ENCODE assay signal across 21 cellular contexts in genomic region chr6:86148586-86148985, GRCh38.
A peak's percentile ranks its signal among the peaks of the same experiment; 100 is the strongest.
DNase-seq lines count a peak whose midpoint lies in the region; ATAC-seq and TF ChIP-seq lines count a peak whose summit lies in the region.
"Had no signal": no experiment of that assay in that cellular context is flagged by ENCODE, and none has a peak within 500 bp of the region (broad histone marks: within the 10 kb centered on the region; RNA-seq: fewer than 3 reads in every experiment).

No MANE protein-coding gene starts in this region.

- H3K18ac ChIP-seq in mesenchymal stem cell (ENCODE audit: low read depth in 1 of 2, low read length in 2 of 2): no peak overlapping the region
- peak overlapping the region; percentile 47 for H3K18ac ChIP-seq in trophoblast cell (ENCODE audit: low read length)

- H2BK5ac ChIP-seq in mesenchymal stem cell (ENCODE audit: low read depth, low read length, poor library complexity, severe bottlenecking) (no peak overlapping the region), trophoblast cell (ENCODE audit: low read depth, low read length, poor library complexity) (no peak overlapping the region)

- H3K79me1 ChIP-seq in mesenchymal stem cell (replicated peaks; ENCODE audit: low read length, poor library complexity, severe bottlenecking) (no peaks in the 10 kb centered on the region), trophoblast cell (ENCODE audit: low read length) (peaks cover 9% of the 10 kb centered on the region)

- intact Hi-C loops in body of pancreas (cut with DNase I): no loop called here

- H3K36me3 ChIP-seq in BE2C (no peaks in the 10 kb centered on the region), body of pancreas (replicated peaks in 1 of 2; ENCODE audit: insufficient read depth in 1 of 2, low read depth in 2 of 2) (no peaks in the 10 kb centered on the region), mesenchymal stem cell (ENCODE audit: control insufficient read depth in 1 of 2, insufficient read depth in 2 of 2, low read depth in 1 of 2, low read length in 2 of 2) (no peaks in the 10 kb centered on the region), trophoblast cell (ENCODE audit: control insufficient read depth in 1 of 2, insufficient read depth in 2 of 2, low read length in 2 of 2) (no peaks in the 10 kb centered on the region)
- H3K36me3 ChIP-seq: HAP-1 had no signal

- H3K4me2 ChIP-seq in mesenchymal stem cell (ENCODE audit: low read length, poor library complexity, severe bottlenecking) (no peak overlapping the region), trophoblast cell (ENCODE audit: low read length) (no peak overlapping the region)
- H3K4me2 ChIP-seq: A549 had no signal

- H3K14ac ChIP-seq in mesenchymal stem cell (ENCODE audit: low read length in 2 of 2): no peak overlapping the region
- no peak overlapping the region for H3K14ac ChIP-seq in trophoblast cell (ENCODE audit: low read length)

- TF ChIP-seq POLR2A in body of pancreas (IDR thresholded peaks at IDR 0.05): no peak

- DNase-seq in BE2C: peak; percentile 30
- peak; percentile 63 to 73 (median 72) for DNase-seq in body of pancreas
- no peak for DNase-seq in mesenchymal stem cell
- peak in 1 of 2 donors; percentile 35 for DNase-seq in trophoblast cell
- DNase-seq in caudate nucleus (lab: John Stamatoyannopoulos, UW): no peak
- no peak for DNase-seq in SK-N-DZ (ENCODE audit: low spot score)
- DNase-seq: 8988T; ACHN; AML-193; C1 segment of cervical spinal cord; Calu3; CD4-positive, alpha-beta memory T cell; COR-L47; DMS53; DMS79 treated with DMSO at 0.1 percent for 48 hours; GF-D8; GOT3; HFFc6 had no signal

- H3K4me3 ChIP-seq in BE2C (ENCODE audit: low read depth, low read length) (no peak overlapping the region), body of pancreas (no peak overlapping the region), mesenchymal stem cell (ENCODE audit: insufficient read depth in 1 of 2, low read depth in 1 of 2, low read length in 2 of 2) (no peak overlapping the region), trophoblast cell (ENCODE audit: low read depth, low read length) (no peak overlapping the region)
- H3K4me3 ChIP-seq: A549, HAP-1 had no signal

- H2AK5ac ChIP-seq in mesenchymal stem cell (ENCODE audit: low read length, severe bottlenecking): no peak overlapping the region
- H2AK5ac ChIP-seq in trophoblast cell (ENCODE audit: low read length): no peak overlapping the region

- H4K8ac ChIP-seq in mesenchymal stem cell (ENCODE audit: low read length) (no peak overlapping the region), trophoblast cell (ENCODE audit: low read depth, low read length) (no peak overlapping the region)

- H3K4me1 ChIP-seq in BE2C (peaks cover 4% of the 10 kb centered on the region; the same call in 1 of the 2 replicates), body of pancreas (peaks cover 26% of the 10 kb centered on the region), mesenchymal stem cell (ENCODE audit: control insufficient read depth, insufficient read depth, low read depth, low read length) (no peaks in the 10 kb centered on the region), trophoblast cell (ENCODE audit: control insufficient read depth in 1 of 2, insufficient read depth in 2 of 2, low read length in 2 of 2) (peaks cover 7 to 11% of the 10 kb centered on the region in 2 experiments)
- H3K4me1 ChIP-seq: A549, HAP-1 had no signal

- no peak for TF ChIP-seq CTCF in BE2C (IDR thresholded peaks at IDR 0.05; ENCODE audit: low read depth, low read length)
- no peak for TF ChIP-seq CTCF in body of pancreas (IDR thresholded peaks at IDR 0.05)

- H2AFZ ChIP-seq in mesenchymal stem cell (ENCODE audit: low read depth, low read length) (no peak overlapping the region), trophoblast cell (ENCODE audit: insufficient read depth, low read length, poor library complexity) (no peak overlapping the region)

- H3K23ac ChIP-seq in mesenchymal stem cell (ENCODE audit: low read length in 2 of 2) (no peak overlapping the region), trophoblast cell (ENCODE audit: low read length) (no peak overlapping the region)

- H2BK120ac ChIP-seq in mesenchymal stem cell (ENCODE audit: low read depth, low read length): no peak overlapping the region
- no peak overlapping the region for H2BK120ac ChIP-seq in trophoblast cell (ENCODE audit: insufficient read depth, low read length, poor library complexity)

- H3K4ac ChIP-seq in mesenchymal stem cell (ENCODE audit: low read depth in 1 of 2, low read length in 2 of 2) (no peak overlapping the region), trophoblast cell (ENCODE audit: low read depth, low read length) (no peak overlapping the region)

- H3K9ac ChIP-seq in mesenchymal stem cell (ENCODE audit: low read length) (no peak overlapping the region), trophoblast cell (ENCODE audit: low read length) (no peak overlapping the region)

- no peaks in the 10 kb centered on the region for H3K79me2 ChIP-seq in trophoblast cell (ENCODE audit: control insufficient read depth, insufficient read depth, low read length, poor library complexity)

- ATAC-seq in body of pancreas (peak; percentile 73), GM18498 (IDR thresholded peaks at IDR 0.05; ENCODE audit: unreplicated experiment) (no peak)
- ATAC-seq: A549 had no signal

- H4K91ac ChIP-seq in mesenchymal stem cell (ENCODE audit: low read length) (peak overlapping the region; percentile 12), trophoblast cell (ENCODE audit: low read depth, low read length) (no peak overlapping the region)

- no peak overlapping the region for H2BK15ac ChIP-seq in mesenchymal stem cell (ENCODE audit: low read depth, poor library complexity, severe bottlenecking)

- H2BK12ac ChIP-seq in mesenchymal stem cell (ENCODE audit: low read length in 2 of 2) (no peak overlapping the region), trophoblast cell (ENCODE audit: low read length) (no peak overlapping the region)

- H3K27ac ChIP-seq in body of pancreas: no peak overlapping the region
- no peak overlapping the region for H3K27ac ChIP-seq in mesenchymal stem cell (ENCODE audit: low read length, poor library complexity, severe bottlenecking)
- no peak overlapping the region for H3K27ac ChIP-seq in trophoblast cell (ENCODE audit: low read depth, low read length)
- no peak overlapping the region for H3K27ac ChIP-seq in caudate nucleus (ENCODE audit: low read depth, low read length)
- H3K27ac ChIP-seq: A549 had no signal

- no peaks in the 10 kb centered on the region; the same call in 1 of the 2 replicates for H3K9me3 ChIP-seq in BE2C
- no peaks in the 10 kb centered on the region for H3K9me3 ChIP-seq in body of pancreas
- H3K9me3 ChIP-seq in mesenchymal stem cell (ENCODE audit: control insufficient read depth, low read length): no peaks in the 10 kb centered on the region
- H3K9me3 ChIP-seq in trophoblast cell (ENCODE audit: insufficient read depth, low read depth, low read length): peaks cover 3% of the 10 kb centered on the region
- H3K9me3 ChIP-seq: A549, HAP-1 had no signal

- H3K27me3 ChIP-seq in BE2C: no peaks in the 10 kb centered on the region
- peaks cover 0 to 3% of the 10 kb centered on the region in 2 donors for H3K27me3 ChIP-seq in body of pancreas
- H3K27me3 ChIP-seq in mesenchymal stem cell (ENCODE audit: control insufficient read depth in 1 of 2, insufficient read depth in 1 of 2, low read length in 2 of 2): no peaks in the 10 kb centered on the region
- no peaks in the 10 kb centered on the region for H3K27me3 ChIP-seq in trophoblast cell (ENCODE audit: insufficient read depth, low read length)

- 60 to 62% methylated on average over 7 of the region's 7 CpGs for WGBS in body of pancreas, 2 donors
- 77% methylated on average over 6 of the region's 7 CpGs for WGBS in mesenchymal stem cell
- WGBS in trophoblast cell (ENCODE audit: extremely low coverage, insufficient coverage, insufficient read length): no CpG with 5 or more reads among the region's 7 CpGs

- no peak overlapping the region for H4K12ac ChIP-seq in trophoblast cell (ENCODE audit: low read depth, low read length)

Comparison
In these comparisons a context has a peak if more than half of its experiments do, and no peak if none do; other contexts are left out.
1. DNase-seq: peak in BE2C (single experiment) and body of pancreas (4 of 4); none in mesenchymal stem cell (single experiment), caudate nucleus (0 of 61) and SK-N-DZ (single experiment).